In genomic region chr5:176865964-176866363, GRCh38 we compare ENCODE assay signal across 1 cellular context.
TF ChIP-seq lines count a peak whose summit lies in the region.

No MANE protein-coding gene starts in this region.

TF ChIP-seq in H1, 55 proteins besides CTCF, POLR2A, EP300 and RAD21:
- TF ChIP-seq CBX5 (IDR thresholded peaks at IDR 0.05; ENCODE audit: low read depth, low read length): no peak
- no peak for TF ChIP-seq CBX8 (IDR thresholded peaks at IDR 0.05; ENCODE audit: borderline replicate concordance, low read depth, low read length)
- TF ChIP-seq KDM4A (IDR thresholded peaks at IDR 0.05; ENCODE audit: low read depth, low read length, severe bottlenecking): no peak
- TF ChIP-seq YY1 (IDR thresholded peaks at IDR 0.05; ENCODE audit: low read depth, low read length): no peak
- no peak for TF ChIP-seq POLR2AphosphoS5 (IDR thresholded peaks at IDR 0.05; ENCODE audit: low read depth, low read length)
- TF ChIP-seq CHD7 (IDR thresholded peaks at IDR 0.05; ENCODE audit: insufficient replicate concordance, low read length): no peak
- TF ChIP-seq EGR1 (IDR thresholded peaks at IDR 0.05; ENCODE audit: borderline replicate concordance, low read depth, low read length): no peak
- TF ChIP-seq SIN3A (conservative IDR thresholded peaks at IDR 0.05 in 1 of 2, IDR thresholded peaks at IDR 0.05 in 1 of 2; ENCODE audit: low read depth in 1 of 2, low read length in 2 of 2): no peak
